9 cellular contexts compared by ENCODE assay signal in the genomic region with DNA sequence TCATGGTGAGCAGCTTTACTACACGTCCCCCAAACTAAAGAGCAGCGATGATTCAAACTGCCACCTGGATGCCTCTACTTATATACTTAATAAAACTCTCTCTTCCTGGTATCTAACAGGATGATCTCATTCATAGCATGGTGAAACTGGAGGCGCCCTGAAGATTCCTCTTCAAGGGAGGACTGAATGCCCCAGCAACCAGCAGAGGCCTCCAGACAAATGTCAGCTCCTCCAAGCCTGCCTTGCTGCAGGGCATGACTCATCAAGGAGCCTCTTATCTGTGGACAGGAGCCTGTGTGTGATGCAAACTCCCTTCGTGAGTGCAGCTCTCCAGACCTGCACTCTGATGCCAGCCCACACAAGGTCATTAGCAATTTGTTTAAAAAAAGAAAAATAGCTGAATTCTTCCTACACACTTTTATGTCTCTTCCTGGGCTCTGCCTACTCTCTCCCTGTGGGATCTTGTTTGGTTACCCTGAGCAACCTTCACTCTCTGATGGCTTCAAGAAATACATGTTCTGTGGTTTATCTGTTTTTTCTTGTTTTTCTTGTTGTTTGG. TPM values are rescaled to one million over a fixed set of nuclear protein-coding genes. Genes with fewer than 3 reads are reported as not detected.
A peak's percentile ranks its signal among the peaks of the same experiment; 100 is the strongest.
DNase-seq lines count a peak whose midpoint lies in the region; ATAC-seq and TF ChIP-seq lines count a peak whose summit lies in the region.
"Had no signal": no experiment of that assay in that cellular context is flagged by ENCODE, and none has a peak within 500 bp of the region (broad histone marks: within the 10 kb centered on the region; RNA-seq: fewer than 3 reads in every experiment).

No MANE protein-coding gene starts in this region.

- ATAC-seq in activated CD4-positive, alpha-beta T cell treated with anti-CD3 and anti-CD28 coated beads for 36 hours, result peak; percentile 76
- no peak for ATAC-seq in HG02970 (IDR thresholded peaks at IDR 0.05; ENCODE audit: low FRiP score, unreplicated experiment)
- no peak for ATAC-seq in HG03175 (IDR thresholded peaks at IDR 0.05; ENCODE audit: unreplicated experiment)

- peak overlapping the region; percentile 57; the same call in 1 of the 2 replicates for H3K27ac ChIP-seq in C4-2B

- no peaks in the 10 kb centered on the region for H3K4me1 Mint-ChIP-seq in activated CD4-positive, alpha-beta T cell treated with anti-CD3 and anti-CD28 coated beads for 36 hours

- no peak overlapping the region for H3K4me3 Mint-ChIP-seq in activated CD4-positive, alpha-beta T cell treated with anti-CD3 and anti-CD28 coated beads for 36 hours

- intact Hi-C loops in activated CD4-positive, alpha-beta T cell treated with anti-CD3 and anti-CD28 coated beads for 36 hours (cut with DNase I, micrococcal nuclease), result no loop called here

- no peaks in the 10 kb centered on the region for H3K36me3 Mint-ChIP-seq in activated CD4-positive, alpha-beta T cell treated with anti-CD3 and anti-CD28 coated beads for 36 hours (ENCODE audit: low read depth)

- TF ChIP-seq CTCF in C4-2B (conservative IDR thresholded peaks at IDR 0.05) (no peak), fibroblast of pulmonary artery (IDR thresholded peaks at IDR 0.05; ENCODE audit: low read length, missing control alignments) (peak; percentile 19)

- no peak overlapping the region for H3K27ac Mint-ChIP-seq in activated CD4-positive, alpha-beta T cell treated with anti-CD3 and anti-CD28 coated beads for 36 hours

- H3K27me3 Mint-ChIP-seq in activated CD4-positive, alpha-beta T cell treated with anti-CD3 and anti-CD28 coated beads for 36 hours, result peaks cover 12% of the 10 kb centered on the region

- H3K4me3 ChIP-seq in fibroblast of pulmonary artery (replicated peaks; ENCODE audit: low read depth, low read length), result no peak overlapping the region
- H3K4me3 ChIP-seq: heart left ventricle had no signal

- no peaks in the 10 kb centered on the region for H3K9me3 Mint-ChIP-seq in activated CD4-positive, alpha-beta T cell treated with anti-CD3 and anti-CD28 coated beads for 36 hours (ENCODE audit: low read depth)

- CTCF ChIA-PET in activated CD4-positive, alpha-beta T cell treated with anti-CD3 and anti-CD28 coated beads for 36 hours (lab: Charles Lee), result interaction anchor here (0.8 to 1.8 kb wide), 3 partner anchors 20 to 89 kb away, joined by 3 to 7 read pairs (median 5); no protein-coding TSS in a partner anchor

- DNase-seq in Kasumi-1 (lab: John Stamatoyannopoulos, UW) (peak; percentile 80 to 81), fibroblast of pulmonary artery (ENCODE audit: low read depth) (peak; percentile 95), NCI-H1417 (lab: John Stamatoyannopoulos, UW) (no peak)
- DNase-seq in activated CD4-positive, alpha-beta T cell treated with anti-CD3 and anti-CD28 coated beads for 36 hours, result peak; percentile 64
- DNase-seq in stimulated activated CD4-positive, alpha-beta T cell treated with anti-CD3 and anti-CD28 coated beads, Interleukin-12 subunit alpha, Interleukin-12 subunit beta, amount 100 ng/mL, for 4 hours, result peak; percentile 11

- POLR2A ChIA-PET in activated CD4-positive, alpha-beta T cell treated with anti-CD3 and anti-CD28 coated beads for 36 hours (lab: Charles Lee), result no interaction called here

RNA-seq across cellular contexts. Expression of a gene that starts 30.2 kb away (rescaled TPM):
- under 1 TPM; 0.02 to 0.04 TPM for total RNA-seq in activated CD4-positive, alpha-beta T cell treated with anti-CD3 and anti-CD28 coated beads for 36 hours

Comparison
In these comparisons a context has a peak if more than half of its experiments do, and no peak if none do; other contexts are left out.
1. DNase-seq: peak in Kasumi-1 (2 of 2), activated CD4-positive, alpha-beta T cell treated with anti-CD3 and anti-CD28 coated beads for 36 hours (single experiment), fibroblast of pulmonary artery (single experiment) and stimulated activated CD4-positive, alpha-beta T cell treated with anti-CD3 and anti-CD28 coated beads, Interleukin-12 subunit alpha, Interleukin-12 subunit beta, amount 100 ng/mL, for 4 hours (single experiment); none in NCI-H1417 (0 of 3).